Comparison of ENCODE assay signal across 15 cellular contexts in genomic region chr6:19463250-19463649, GRCh38.
A peak's percentile ranks its signal among the peaks of the same experiment; 100 is the strongest.
DNase-seq lines count a peak whose midpoint lies in the region; TF ChIP-seq lines count a peak whose summit lies in the region.
"Had no signal": no experiment of that assay in that cellular context is flagged by ENCODE, and none has a peak within 500 bp of the region (broad histone marks: within the 10 kb centered on the region; RNA-seq: fewer than 3 reads in every experiment).

No MANE protein-coding gene starts in this region.

- H3K9ac ChIP-seq in neural progenitor cell = no peak overlapping the region
- H3K9ac ChIP-seq: BLaER1 treated with 17β-estradiol and CSF1 and Interleukin-3, amounts not matched to agents 10 nM and 100 nM had no signal

- no peaks in the 10 kb centered on the region for H3K9me3 Mint-ChIP-seq in neural progenitor cell
- H3K9me3 Mint-ChIP-seq: CD4-positive, alpha-beta T cell; HFFc6 had no signal

- peak; percentile 28 for DNase-seq in NCI-H748 (lab: John Stamatoyannopoulos, UW; ENCODE audit: unreplicated experiment)
- no peak for DNase-seq in NCI-H748 treated with DMSO at 0.1 percent for 48 hours (lab: John Stamatoyannopoulos, UW)
- DNase-seq in LNCaP clone FGC (ENCODE audit: low read depth) = peak; percentile 56
- DNase-seq in NCI-H69 (lab: John Stamatoyannopoulos, UW) = peak; percentile 51
- no peak for DNase-seq in neural progenitor cell (ENCODE audit: low spot score)
- no peak for DNase-seq in OCI-M2 (lab: John Stamatoyannopoulos, UW; ENCODE audit: unreplicated experiment)
- DNase-seq in NCI-H187 (lab: John Stamatoyannopoulos, UW) = no peak
- DNase-seq: ACHN; Calu3; CD4-positive, alpha-beta T cell; DMS 273 treated with DMSO at 0.1 percent for 48 hours; HCEC 1CT; HFFc6 had no signal

- no peaks in the 10 kb centered on the region for H4K20me1 ChIP-seq in neural progenitor cell (ENCODE audit: low read depth)
- H4K20me1 ChIP-seq: BLaER1 treated with 17β-estradiol and CSF1 and Interleukin-3, amounts not matched to agents 10 nM and 100 nM had no signal

- no peaks in the 10 kb centered on the region for H3F3A ChIP-seq in neural progenitor cell (ENCODE audit: low read depth)

- no peaks in the 10 kb centered on the region for H3K4me1 ChIP-seq in neural progenitor cell
- H3K4me1 ChIP-seq: BLaER1 treated with 17β-estradiol and CSF1 and Interleukin-3, amounts not matched to agents 10 nM and 100 nM had no signal

- H3K9me3 ChIP-seq in neural progenitor cell (ENCODE audit: low read depth) = no peaks in the 10 kb centered on the region
- H3K9me3 ChIP-seq: BLaER1 treated with 17β-estradiol and CSF1 and Interleukin-3, amounts not matched to agents 10 nM and 100 nM had no signal

- H3K4me3 ChIP-seq in LNCaP clone FGC (ENCODE audit: low read depth, low read length) (no peak overlapping the region), neural progenitor cell (no peak overlapping the region)
- H3K4me3 ChIP-seq: BLaER1 treated with 17β-estradiol and CSF1 and Interleukin-3, amounts not matched to agents 10 nM and 100 nM had no signal

- H2AFZ ChIP-seq in neural progenitor cell (replicated peaks) = no peak overlapping the region

- no peak overlapping the region for H3K4me2 ChIP-seq in neural progenitor cell
- H3K4me2 ChIP-seq: BLaER1 treated with 17β-estradiol and CSF1 and Interleukin-3, amounts not matched to agents 10 nM and 100 nM had no signal

- H3K36me3 ChIP-seq in neural progenitor cell = no peaks in the 10 kb centered on the region
- H3K36me3 ChIP-seq: BLaER1 treated with 17β-estradiol and CSF1 and Interleukin-3, amounts not matched to agents 10 nM and 100 nM had no signal

- H3K4me3 Mint-ChIP-seq in neural progenitor cell = no peak overlapping the region
- H3K4me3 Mint-ChIP-seq: CD4-positive, alpha-beta T cell; HFFc6 had no signal

- H3K27me3 Mint-ChIP-seq in neural progenitor cell (ENCODE audit: insufficient read depth, low read depth) = no peaks in the 10 kb centered on the region
- H3K27me3 Mint-ChIP-seq: CD4-positive, alpha-beta T cell had no signal

- H3K36me3 Mint-ChIP-seq in neural progenitor cell = no peaks in the 10 kb centered on the region

- peak overlapping the region; percentile 35 for H3K27ac Mint-ChIP-seq in neural progenitor cell
- H3K27ac Mint-ChIP-seq: CD4-positive, alpha-beta T cell; HFFc6 had no signal

- H3K79me2 ChIP-seq in neural progenitor cell (ENCODE audit: low read depth) = no peaks in the 10 kb centered on the region

- H3K4me1 Mint-ChIP-seq in neural progenitor cell = peaks cover 11% of the 10 kb centered on the region

- TF ChIP-seq CTCF in LNCaP clone FGC (IDR thresholded peaks at IDR 0.05; ENCODE audit: control insufficient read depth, extremely low read depth, insufficient read depth) (no peak), neural progenitor cell (IDR thresholded peaks at IDR 0.05) (no peak)

- H3K27me3 ChIP-seq in neural progenitor cell = no peaks in the 10 kb centered on the region
- H3K27me3 ChIP-seq: BLaER1 treated with 17β-estradiol and CSF1 and Interleukin-3, amounts not matched to agents 10 nM and 100 nM had no signal

- H3K27ac ChIP-seq in neural progenitor cell = no peak overlapping the region
- H3K27ac ChIP-seq: BLaER1 treated with 17β-estradiol and CSF1 and Interleukin-3, amounts not matched to agents 10 nM and 100 nM; HL-60 had no signal

Comparison
In these comparisons a context has a peak if more than half of its experiments do, and no peak if none do; other contexts are left out.
1. DNase-seq: peak in NCI-H748 (single experiment), LNCaP clone FGC (single experiment) and NCI-H69 (single experiment); none in NCI-H748 treated with DMSO at 0.1 percent for 48 hours (single experiment), neural progenitor cell (single experiment), OCI-M2 (single experiment) and NCI-H187 (0 of 2).